In the genomic region with DNA sequence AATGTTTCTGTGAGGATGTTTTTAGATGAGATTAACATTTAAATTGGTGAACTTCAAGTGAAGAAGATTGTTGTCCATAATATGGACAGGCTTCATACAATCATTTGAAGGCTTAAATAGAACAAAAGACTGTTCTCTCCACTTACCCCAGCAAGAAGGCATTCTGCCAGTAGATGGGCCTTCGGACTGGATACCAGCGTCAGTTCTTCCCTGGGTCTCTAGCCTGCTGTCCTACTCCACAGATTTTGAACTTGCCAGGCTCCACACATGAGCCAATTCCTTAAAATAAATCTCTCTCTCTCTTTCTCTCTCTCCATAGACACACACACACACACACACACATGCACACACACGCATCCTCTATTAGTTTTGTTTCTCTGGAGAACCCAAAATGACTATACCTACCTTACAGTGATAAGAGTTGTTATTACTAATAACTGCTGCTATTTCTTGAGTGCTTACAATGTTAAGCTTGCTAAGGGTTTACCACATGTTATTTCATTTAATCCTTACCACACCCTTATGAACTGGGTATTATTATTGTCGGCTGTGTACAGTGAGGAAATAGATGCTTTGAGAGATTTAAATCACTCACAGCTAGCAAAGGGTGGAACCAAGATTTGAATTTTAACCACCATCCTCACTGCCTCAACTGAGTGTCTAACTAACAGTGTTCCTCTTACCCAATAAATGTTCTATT, we compare ENCODE assay signal across 16 cellular contexts. TPM values are rescaled to one million over a fixed set of nuclear protein-coding genes. Genes with fewer than 3 reads are reported as not detected.
DNase-seq lines count a peak whose midpoint lies in the region; ATAC-seq and TF ChIP-seq lines count a peak whose summit lies in the region.
"Had no signal": no experiment of that assay in that cellular context is flagged by ENCODE, and none has a peak within 500 bp of the region (broad histone marks: within the 10 kb centered on the region; RNA-seq: fewer than 3 reads in every experiment).

No MANE protein-coding gene starts in this region.

- CTCF ChIA-PET in CD4-positive, alpha-beta T cell (lab: Charles Lee), result interaction anchor here (0.7 kb wide), 1 partner anchor 20 kb away, joined by 3 read pairs; the partner anchor contains the start of gene IQGAP2

- H3K27ac ChIP-seq in CD4-positive, CD25-positive, alpha-beta regulatory T cell (ENCODE audit: insufficient read depth, low read length, poor library complexity, severe bottlenecking), result peak overlapping the region; percentile 61
- no peak overlapping the region for H3K27ac ChIP-seq in CD4-positive, alpha-beta T cell (ENCODE audit: low read depth, low read length)
- H3K27ac ChIP-seq: Peyer's patch had no signal

- H3K36me3 Mint-ChIP-seq in CD4-positive, CD25-positive, alpha-beta regulatory T cell, result peaks cover 2% of the 10 kb centered on the region
- H3K36me3 Mint-ChIP-seq in CD4-positive, alpha-beta T cell (ENCODE audit: low read depth), result no peaks in the 10 kb centered on the region
- no peaks in the 10 kb centered on the region for H3K36me3 Mint-ChIP-seq in T-helper 2 cell treated with Interferon-gamma antibody and Interleukin-4, amounts not matched to agents 5 μg/mL and 100 μg/mL, for 36 hours (ENCODE audit: low read depth)
- H3K36me3 Mint-ChIP-seq in effector memory CD8-positive, alpha-beta T cell (ENCODE audit: insufficient read depth), result no peaks in the 10 kb centered on the region

- H3K9me3 ChIP-seq in CD4-positive, CD25-positive, alpha-beta regulatory T cell (ENCODE audit: control insufficient read depth in 2 of 2, low read length in 2 of 2), result no peaks in the 10 kb centered on the region
- no peaks in the 10 kb centered on the region for H3K9me3 ChIP-seq in CD4-positive, alpha-beta T cell (ENCODE audit: control insufficient read depth, low read length)
- H3K9me3 ChIP-seq: Peyer's patch had no signal

- H3K4me1 ChIP-seq in CD4-positive, CD25-positive, alpha-beta regulatory T cell (ENCODE audit: control insufficient read depth, insufficient read depth, low read length, poor library complexity, severe bottlenecking), result peaks cover 62% of the 10 kb centered on the region

- peak overlapping the region; percentile 52 for H3K4me3 ChIP-seq in CD4-positive, CD25-positive, alpha-beta regulatory T cell (ENCODE audit: low read depth, low read length)
- H3K4me3 ChIP-seq: GM12878, GM23338, K562, Peyer's patch had no signal

- H3K27me3 Mint-ChIP-seq in CD4-positive, CD25-positive, alpha-beta regulatory T cell, result no peaks in the 10 kb centered on the region
- no peaks in the 10 kb centered on the region for H3K27me3 Mint-ChIP-seq in CD4-positive, alpha-beta T cell
- H3K27me3 Mint-ChIP-seq in T-helper 2 cell treated with Interferon-gamma antibody and Interleukin-4, amounts not matched to agents 5 μg/mL and 100 μg/mL, for 36 hours (ENCODE audit: low read depth), result no peaks in the 10 kb centered on the region
- no peaks in the 10 kb centered on the region for H3K27me3 Mint-ChIP-seq in effector memory CD8-positive, alpha-beta T cell

- peak overlapping the region; percentile 52 to 85 (median 78) for H3K4me3 Mint-ChIP-seq in CD4-positive, CD25-positive, alpha-beta regulatory T cell
- H3K4me3 Mint-ChIP-seq in CD4-positive, alpha-beta T cell, result peak overlapping the region; percentile 11
- no peak overlapping the region for H3K4me3 Mint-ChIP-seq in T-helper 2 cell treated with Interferon-gamma antibody and Interleukin-4, amounts not matched to agents 5 μg/mL and 100 μg/mL, for 36 hours
- peak overlapping the region in 1 of 2 donors; percentile 16 for H3K4me3 Mint-ChIP-seq in effector memory CD8-positive, alpha-beta T cell
- H3K4me3 Mint-ChIP-seq: GM23338 had no signal

- H3K4me1 Mint-ChIP-seq in CD4-positive, CD25-positive, alpha-beta regulatory T cell, result peaks cover 14 to 82% (median 53%) of the 10 kb centered on the region in 4 donors
- H3K4me1 Mint-ChIP-seq in CD4-positive, alpha-beta T cell (ENCODE audit: low read depth), result peaks cover 56% of the 10 kb centered on the region
- H3K4me1 Mint-ChIP-seq in T-helper 2 cell treated with Interferon-gamma antibody and Interleukin-4, amounts not matched to agents 5 μg/mL and 100 μg/mL, for 36 hours (ENCODE audit: low read depth), result peaks cover 36% of the 10 kb centered on the region
- H3K4me1 Mint-ChIP-seq in effector memory CD8-positive, alpha-beta T cell (ENCODE audit: low read depth in 2 of 2), result peaks cover 31 to 47% of the 10 kb centered on the region in 2 donors

- POLR2A ChIA-PET in CD4-positive, alpha-beta T cell (lab: Charles Lee), result interaction anchor here (1.8 to 2.4 kb wide), 3 partner anchors 19 to 164 kb away, joined by 4 to 21 read pairs (median 6); partner anchors contain the start of gene IQGAP2

- H3K27ac Mint-ChIP-seq in CD4-positive, CD25-positive, alpha-beta regulatory T cell, result peak overlapping the region; percentile 75 to 94 (median 89)
- H3K27ac Mint-ChIP-seq in CD4-positive, alpha-beta T cell, result peak overlapping the region; percentile 58
- peak overlapping the region; percentile 58 for H3K27ac Mint-ChIP-seq in T-helper 2 cell treated with Interferon-gamma antibody and Interleukin-4, amounts not matched to agents 5 μg/mL and 100 μg/mL, for 36 hours
- peak overlapping the region; percentile 39 to 88 for H3K27ac Mint-ChIP-seq in effector memory CD8-positive, alpha-beta T cell
- H3K27ac Mint-ChIP-seq: GM23338 had no signal

- no peaks in the 10 kb centered on the region for H3K36me3 ChIP-seq in CD4-positive, CD25-positive, alpha-beta regulatory T cell (ENCODE audit: control insufficient read depth, insufficient read depth, low read length)
- H3K36me3 ChIP-seq: Peyer's patch had no signal

- DNase-seq in CD4-positive, CD25-positive, alpha-beta regulatory T cell, result peak in 2 of 3 donors; percentile 49 to 72
- DNase-seq in CD4-positive, alpha-beta T cell, result no peak
- DNase-seq in T-helper 2 cell treated with Interferon-gamma antibody and Interleukin-4, amounts not matched to agents 5 μg/mL and 100 μg/mL, for 36 hours (ENCODE audit: low spot score), result no peak
- DNase-seq in effector memory CD8-positive, alpha-beta T cell, result no peak
- no peak for DNase-seq in NCI-H748 treated with DMSO at 0.1 percent for 48 hours (lab: John Stamatoyannopoulos, UW)
- no peak for DNase-seq in activated naive CD4-positive, alpha-beta T cell (lab: John Stamatoyannopoulos, UW)
- no peak for DNase-seq in stimulated activated CD4-positive, alpha-beta T cell treated with anti-CD3 and anti-CD28 coated beads, Interleukin-1b, Interleukin-23, amount 100 ng/mL, for 48 hours
- DNase-seq: ACHN; HCEC 1CT; NCI-H1694 treated with DMSO at 0.1 percent for 48 hours; NK-92 treated with Interleukin-12 subunit alpha and Interleukin-12 subunit beta, amount 100 ng/mL, for 24 hours; Peyer's patch had no signal

- no peaks in the 10 kb centered on the region for H3K9me3 Mint-ChIP-seq in CD4-positive, CD25-positive, alpha-beta regulatory T cell
- H3K9me3 Mint-ChIP-seq in CD4-positive, alpha-beta T cell, result no peaks in the 10 kb centered on the region
- no peaks in the 10 kb centered on the region for H3K9me3 Mint-ChIP-seq in T-helper 2 cell treated with Interferon-gamma antibody and Interleukin-4, amounts not matched to agents 5 μg/mL and 100 μg/mL, for 36 hours
- H3K9me3 Mint-ChIP-seq in effector memory CD8-positive, alpha-beta T cell, result no peaks in the 10 kb centered on the region
- H3K9me3 Mint-ChIP-seq: GM23338 had no signal

- H3K27me3 ChIP-seq in CD4-positive, CD25-positive, alpha-beta regulatory T cell (ENCODE audit: control insufficient read depth, insufficient read depth, low read length), result no peaks in the 10 kb centered on the region
- no peaks in the 10 kb centered on the region for H3K27me3 ChIP-seq in CD4-positive, alpha-beta T cell (ENCODE audit: control insufficient read depth, insufficient read depth, low read length)
- H3K27me3 ChIP-seq: Peyer's patch had no signal

- TF ChIP-seq CTCF in CD4-positive, alpha-beta T cell (IDR thresholded peaks at IDR 0.05), result no peak

- peak; percentile 75 to 78 for ATAC-seq in CD4-positive, CD25-positive, alpha-beta regulatory T cell (ENCODE audit: low read depth in 2 of 2)
- ATAC-seq in CD4-positive, alpha-beta T cell (ENCODE audit: poor library complexity), result no peak
- ATAC-seq in effector memory CD8-positive, alpha-beta T cell (replicated peaks), result peak; percentile 78
- ATAC-seq in HG03378 (IDR thresholded peaks at IDR 0.05; ENCODE audit: unreplicated experiment), result no peak
- ATAC-seq: GM12878, K562 had no signal

- intact Hi-C loops in CD4-positive, alpha-beta T cell (cut with DNase I, micrococcal nuclease), result loop anchor here in 1 of 2 experiments (5.0 kb wide), 1 partner anchor 56 kb away; no protein-coding TSS in a partner anchor

RNA-seq across cellular contexts. Expression of gene IQGAP2, which starts 19.8 kb away (rescaled TPM):
- total RNA-seq in CD4-positive, CD25-positive, alpha-beta regulatory T cell, result 214 TPM
- 10 to 100 TPM; 53.9 to 70.2 (median 59.2) TPM for polyA plus RNA-seq in CD4-positive, CD25-positive, alpha-beta regulatory T cell
- total RNA-seq in CD4-positive, alpha-beta T cell, result 10 to 100 TPM; 58.8 TPM

Comparison
In these comparisons a context has a peak if more than half of its experiments do, and no peak if none do; other contexts are left out.
1. ATAC-seq: peak in CD4-positive, CD25-positive, alpha-beta regulatory T cell (2 of 2) and effector memory CD8-positive, alpha-beta T cell (single experiment); none in CD4-positive, alpha-beta T cell (single experiment) and HG03378 (single experiment).
2. DNase-seq: peak in CD4-positive, CD25-positive, alpha-beta regulatory T cell (2 of 3); none in CD4-positive, alpha-beta T cell (0 of 10), T-helper 2 cell treated with Interferon-gamma antibody and Interleukin-4, amounts not matched to agents 5 μg/mL and 100 μg/mL, for 36 hours (single experiment), effector memory CD8-positive, alpha-beta T cell (0 of 3), NCI-H748 treated with DMSO at 0.1 percent for 48 hours (single experiment), activated naive CD4-positive, alpha-beta T cell (0 of 4) and stimulated activated CD4-positive, alpha-beta T cell treated with anti-CD3 and anti-CD28 coated beads, Interleukin-1b, Interleukin-23, amount 100 ng/mL, for 48 hours (single experiment).
3. Peak in every context shown above with its lines, with median percentiles within 50 percentile points of each other: H3K27ac Mint-ChIP-seq.